Comparison of ENCODE assay signal across 8 cellular contexts in genomic region chr5:178113841-178114324, GRCh38. TPM values are rescaled to one million over a fixed set of nuclear protein-coding genes. Genes with fewer than 3 reads are reported as not detected.
DNase-seq lines count a peak whose midpoint lies in the region; ATAC-seq lines count a peak whose summit lies in the region.

No MANE protein-coding gene starts in this region.

- no peaks in the 10 kb centered on the region for H3K36me3 Mint-ChIP-seq in activated CD4-positive, alpha-beta T cell treated with anti-CD3 and anti-CD28 coated beads, Interleukin-2, amount 10 ng/mL, durations not matched to agents 7 days and 5 days (ENCODE audit: low read depth)

- DNase-seq in activated CD4-positive, alpha-beta T cell treated with anti-CD3 and anti-CD28 coated beads, Interleukin-2, amount 10 ng/mL, durations not matched to agents 7 days and 5 days = no peak
- no peak for DNase-seq in activated CD4-positive, alpha-beta T cell treated with anti-CD3 and anti-CD28 coated beads, Interleukin-2, amount 50 U/mL, for 1 hour
- peak; percentile 33 to 47 for DNase-seq in activated CD4-positive, alpha-beta T cell treated with anti-CD3 and anti-CD28 coated beads, Interleukin-2, amount 50 U/mL, for 48 hours
- peak; percentile 50 for DNase-seq in glomerular visceral epithelial cell (ENCODE audit: extremely low spot score)
- no peak for DNase-seq in NCI-H2171 (lab: John Stamatoyannopoulos, UW)
- no peak for DNase-seq in islet precursor cell

- CTCF ChIA-PET in activated CD4-positive, alpha-beta T cell treated with anti-CD3 and anti-CD28 coated beads, Interleukin-2, amount 10 ng/mL, durations not matched to agents 7 days and 5 days (lab: Charles Lee) = interaction anchor here (0.6 to 1.4 kb wide), 2 partner anchors 18 to 19 kb away, joined by 3 read pairs; no protein-coding TSS in a partner anchor

- peak overlapping the region; percentile 81 for H3K4me3 Mint-ChIP-seq in activated CD4-positive, alpha-beta T cell treated with anti-CD3 and anti-CD28 coated beads, Interleukin-2, amount 10 ng/mL, durations not matched to agents 7 days and 5 days

- peaks cover 38% of the 10 kb centered on the region for H3K27me3 Mint-ChIP-seq in activated CD4-positive, alpha-beta T cell treated with anti-CD3 and anti-CD28 coated beads, Interleukin-2, amount 10 ng/mL, durations not matched to agents 7 days and 5 days

- no peaks in the 10 kb centered on the region for H3K9me3 Mint-ChIP-seq in activated CD4-positive, alpha-beta T cell treated with anti-CD3 and anti-CD28 coated beads, Interleukin-2, amount 10 ng/mL, durations not matched to agents 7 days and 5 days

- H3K4me1 Mint-ChIP-seq in activated CD4-positive, alpha-beta T cell treated with anti-CD3 and anti-CD28 coated beads, Interleukin-2, amount 10 ng/mL, durations not matched to agents 7 days and 5 days = peaks cover 41% of the 10 kb centered on the region

- H3K27ac ChIP-seq in skin epidermis = peak overlapping the region in 19 of 21 experiments; percentile 16 to 86 (median 74)

- POLR2A ChIA-PET in activated CD4-positive, alpha-beta T cell treated with anti-CD3 and anti-CD28 coated beads, Interleukin-2, amount 10 ng/mL, durations not matched to agents 7 days and 5 days (lab: Charles Lee) = no interaction called here

- ATAC-seq in HG02798 (IDR thresholded peaks at IDR 0.05; ENCODE audit: poor library complexity, unreplicated experiment) = no peak

- peak overlapping the region; percentile 43 to 69 (median 54) for H3K4me3 ChIP-seq in skin epidermis

- H3K27ac Mint-ChIP-seq in activated CD4-positive, alpha-beta T cell treated with anti-CD3 and anti-CD28 coated beads, Interleukin-2, amount 10 ng/mL, durations not matched to agents 7 days and 5 days = peak overlapping the region; percentile 57

RNA-seq across cellular contexts. Expression of gene N4BP3, which starts 0.6 kb away (rescaled TPM):
- 1 to 10 TPM; 1.3 to 1.5 TPM for total RNA-seq in activated CD4-positive, alpha-beta T cell treated with anti-CD3 and anti-CD28 coated beads, Interleukin-2, amount 10 ng/mL, durations not matched to agents 7 days and 5 days

RNA-seq across cellular contexts. Expression of gene RMND5B, which starts 16.9 kb away (rescaled TPM):
- 10 to 100 TPM; 21.4 to 22.7 TPM for total RNA-seq in activated CD4-positive, alpha-beta T cell treated with anti-CD3 and anti-CD28 coated beads, Interleukin-2, amount 10 ng/mL, durations not matched to agents 7 days and 5 days

RNA-seq across cellular contexts. Expression of gene NHP2, which starts 39.8 kb away (rescaled TPM):
- total RNA-seq in activated CD4-positive, alpha-beta T cell treated with anti-CD3 and anti-CD28 coated beads, Interleukin-2, amount 10 ng/mL, durations not matched to agents 7 days and 5 days = 100 to 1,000 TPM; 145 TPM

Comparison
In these comparisons a context has a peak if more than half of its experiments do, and no peak if none do; other contexts are left out.
1. DNase-seq: peak in activated CD4-positive, alpha-beta T cell treated with anti-CD3 and anti-CD28 coated beads, Interleukin-2, amount 50 U/mL, for 48 hours (2 of 2) and glomerular visceral epithelial cell (single experiment); none in activated CD4-positive, alpha-beta T cell treated with anti-CD3 and anti-CD28 coated beads, Interleukin-2, amount 10 ng/mL, durations not matched to agents 7 days and 5 days (single experiment), activated CD4-positive, alpha-beta T cell treated with anti-CD3 and anti-CD28 coated beads, Interleukin-2, amount 50 U/mL, for 1 hour (single experiment), NCI-H2171 (single experiment) and islet precursor cell (single experiment).